1 cellular context compared by ENCODE assay signal in the genomic region with DNA sequence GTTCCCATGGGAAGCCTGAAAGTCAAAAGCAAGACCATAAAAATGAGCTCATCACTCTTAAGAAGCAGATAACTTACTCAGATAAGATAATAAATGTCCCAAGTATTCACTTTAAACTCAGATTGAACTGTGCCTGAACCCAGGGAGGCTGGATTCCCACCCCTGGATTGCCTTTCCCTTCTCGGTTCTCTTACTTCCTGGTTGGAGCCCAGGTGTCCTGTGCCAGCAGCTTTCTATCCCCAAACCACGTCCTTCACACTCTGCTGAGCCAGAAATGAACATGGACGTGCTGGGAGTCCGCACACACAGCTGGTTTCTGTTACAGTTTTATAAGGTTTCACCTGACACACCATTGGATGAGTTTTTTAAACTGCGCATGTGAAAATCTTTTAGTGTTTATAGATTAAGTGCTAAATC.
TF ChIP-seq lines count a peak whose summit lies in the region.

No MANE protein-coding gene starts in this region.

TF ChIP-seq in HEK293, 187 proteins besides CTCF, POLR2A, EP300 and RAD21 (continued from another document):
- TF ChIP-seq ZNF24 (tag by site-specific recombination; IDR thresholded peaks at IDR 0.05) (no peak), ZNF529 (tag by site-specific recombination; IDR thresholded peaks at IDR 0.05; ENCODE audit: insufficient replicate concordance) (no peak), ZNF214 (tag by site-specific recombination; IDR thresholded peaks at IDR 0.05; ENCODE audit: borderline replicate concordance) (no peak), YY1 (tag by site-specific recombination; IDR thresholded peaks at IDR 0.05) (no peak), ZNF654 (tag by site-specific recombination; IDR thresholded peaks at IDR 0.05; ENCODE audit: low read depth) (no peak)
TF ChIP-seq in HEK293: peak in this region for 0.
